Comparison of ENCODE assay signal across 8 cellular contexts in genomic region chr14:49692895-49693737, GRCh38.
A peak's percentile ranks its signal among the peaks of the same experiment; 100 is the strongest.
DNase-seq lines count a peak whose midpoint lies in the region; ATAC-seq and TF ChIP-seq lines count a peak whose summit lies in the region.

KLHDC1 (plus strand) TSS chr14:49693120; CDS start chr14:49693195, 75 bp downstream.

- peak within 1 kb of the TSS; percentile 23; the same call in 1 of the 2 replicates for H2AFZ ChIP-seq in OCI-LY1 (ENCODE audit: low read length)

- H3K4me1 ChIP-seq in OCI-LY1 (ENCODE audit: insufficient read depth, low read length, severe bottlenecking) (peaks cover 35% of the 10 kb centered on the region), mucosa of stomach (ENCODE audit: control insufficient read depth, insufficient read depth, low read length) (peaks cover 11% of the 10 kb centered on the region)

- H3K27me3 ChIP-seq in OCI-LY1 (ENCODE audit: insufficient read depth, low read length) (no peaks in the 10 kb centered on the region), mucosa of stomach (ENCODE audit: control insufficient read depth, insufficient read depth, low read length) (no peaks in the 10 kb centered on the region)

- peak; percentile 68 for ATAC-seq in GM21367 (IDR thresholded peaks at IDR 0.05; ENCODE audit: unreplicated experiment)

- peak; percentile 76 for TF ChIP-seq POLR2A in erythroblast (IDR thresholded peaks at IDR 0.05; ENCODE audit: low read length)

- no peak within 1 kb of the TSS for H3K27ac ChIP-seq in OCI-LY1 (ENCODE audit: low read depth, low read length, poor library complexity, severe bottlenecking)

- no peaks in the 10 kb centered on the region for H3K36me3 ChIP-seq in OCI-LY1 (ENCODE audit: insufficient read depth, low read length)
- H3K36me3 ChIP-seq in mucosa of stomach (ENCODE audit: control insufficient read depth, insufficient read depth, low read length), result no peaks in the 10 kb centered on the region

- no peaks in the 10 kb centered on the region for H3F3A ChIP-seq in OCI-LY1 (ENCODE audit: insufficient read depth, low read length)

- H3K79me2 ChIP-seq in OCI-LY1 (ENCODE audit: insufficient read depth, low read length), result no peaks in the 10 kb centered on the region

- H3K9me2 ChIP-seq in OCI-LY1 (ENCODE audit: low read depth, low read length), result no peaks in the 10 kb centered on the region

- H4K20me1 ChIP-seq in OCI-LY1 (ENCODE audit: insufficient read depth, low read length), result no peaks in the 10 kb centered on the region

- no peaks in the 10 kb centered on the region for H3K9me3 ChIP-seq in OCI-LY1 (ENCODE audit: low read length)
- no peaks in the 10 kb centered on the region for H3K9me3 ChIP-seq in mucosa of stomach (ENCODE audit: control insufficient read depth, low read length)

- TF ChIP-seq CTCF in OCI-LY1 (IDR thresholded peaks at IDR 0.05; ENCODE audit: low read length), result no peak

- peak within 1 kb of the TSS; percentile 74 for H3K4me3 ChIP-seq in OCI-LY1 (ENCODE audit: low read depth, low read length, poor library complexity, severe bottlenecking)
- H3K4me3 ChIP-seq in mucosa of stomach (ENCODE audit: low read length), result peak within 1 kb of the TSS; percentile 58

- H3K4me2 ChIP-seq in OCI-LY1 (ENCODE audit: low read length), result peak within 1 kb of the TSS; percentile 78

- H3K9ac ChIP-seq in OCI-LY1 (ENCODE audit: low read length) (peak within 1 kb of the TSS; percentile 71), mucosa of stomach (ENCODE audit: low read length) (peak within 1 kb of the TSS; percentile 88)

- DNase-seq in COLO668 (lab: John Stamatoyannopoulos, UW; ENCODE audit: unreplicated experiment) (peak; percentile 83), HUDEP-2 (lab: John Stamatoyannopoulos, UW; ENCODE audit: unreplicated experiment in 76 of 76) (peak in 55 of 76 experiments; percentile 10 to 59 (median 35)), erythroblast (lab: John Stamatoyannopoulos, UW) (peak; percentile 76 to 78)
- peak; percentile 83 for DNase-seq in activated T-cell treated with anti-CD3 and anti-CD28 coated beads, Interleukin-2, amount 50 U/mL, for 1 hour
- peak; percentile 44 to 59 for DNase-seq in stimulated activated CD8-positive, alpha-beta memory T cell treated with anti-CD3 and anti-CD28 coated beads, Interleukin-4, amount 100 ng/mL, for 4 hours (ENCODE audit: low read depth in 2 of 2, low spot score in 1 of 2)
